26 cellular contexts compared by ENCODE assay signal in genomic region chrX:133046601-133047000, GRCh38. TPM values are rescaled to one million over a fixed set of nuclear protein-coding genes. Genes with fewer than 3 reads are reported as not detected.
"Had no signal": no experiment of that assay in that cellular context is flagged by ENCODE, and none has a peak within 500 bp of the region (broad histone marks: within the 10 kb centered on the region; RNA-seq: fewer than 3 reads in every experiment).

No MANE protein-coding gene starts in this region.

- H3K27ac ChIP-seq: neural progenitor cell, ovary, parathyroid adenoma, psoas muscle, right lobe of liver, sigmoid colon, stomach, thoracic aorta, thyroid gland, tibial nerve, upper lobe of left lung, vagina had no signal

- H3K4me3 ChIP-seq: neural progenitor cell, ovary, psoas muscle, right lobe of liver, sigmoid colon, stomach, thoracic aorta, thyroid gland, tibial nerve, upper lobe of left lung, vagina had no signal

- H3K4me2 ChIP-seq: neural progenitor cell had no signal

- H3K9me3 ChIP-seq: ovary, psoas muscle, right lobe of liver, sigmoid colon, stomach, thoracic aorta, thyroid gland, tibial nerve, upper lobe of left lung, vagina had no signal

- DNase-seq: natural killer cell; occipital lobe; ovary; posterior cingulate gyrus; psoas muscle; right cardiac atrium; right lobe of liver; sigmoid colon; stimulated activated CD4-positive, alpha-beta T cell treated with anti-CD3 and anti-CD28 coated beads, Interleukin-15, amount 100 ng/mL, for 24 hours; stimulated activated CD4-positive, alpha-beta T cell treated with anti-CD3 and anti-CD28 coated beads, Interleukin-2, amount 100 ng/mL, for 24 hours; stimulated activated CD4-positive, alpha-beta T cell treated with anti-CD3 and anti-CD28 coated beads, Interleukin-2, amount 100 ng/mL, for 48 hours; stimulated activated CD4-positive, alpha-beta T cell treated with anti-CD3 and anti-CD28 coated beads, Interleukin-4, amount 100 ng/mL, for 24 hours; stimulated activated naive B cell treated with anti-CD40 and anti-IgM and Interleukin-4, amounts not matched to agents 10 μg/mL and 1 μg/mL and 100 μg/mL, for 72 hours; stimulated activated naive CD4-positive, alpha-beta T cell treated with Interleukin-2 at 50 U/mL for 16 hours; stomach; thyroid gland; upper lobe of left lung had no signal

- ATAC-seq: natural killer cell; psoas muscle; right cardiac atrium; right lobe of liver; stimulated activated effector memory CD8-positive, alpha-beta T cell treated with anti-CD3 and anti-CD28 coated beads, Interleukin-12 subunit alpha, Interleukin-12 subunit beta, amount 100 ng/mL, for 72 hours; stimulated activated naive B cell treated with anti-CD40 and anti-IgM and Interleukin-4, amounts not matched to agents 10 μg/mL and 1 μg/mL and 100 μg/mL, for 72 hours had no signal

- H3K4me1 ChIP-seq: neural progenitor cell, parathyroid adenoma, psoas muscle, right lobe of liver, sigmoid colon, stomach, thyroid gland, tibial nerve, upper lobe of left lung, vagina had no signal

- FAIRE-seq: small intestine, urothelium cell line had no signal

RNA-seq across cellular contexts. Expression of gene USP26, which starts 50.3 kb away (rescaled TPM):
- polyA plus RNA-seq: neural cell, ovary, psoas muscle, right cardiac atrium, sigmoid colon, small intestine, stomach had no signal
